Comparison of ENCODE assay signal across 18 cellular contexts in genomic region chr14:22579881-22580280, GRCh38.
"Had no signal": no experiment of that assay in that cellular context is flagged by ENCODE, and none has a peak within 500 bp of the region (broad histone marks: within the 10 kb centered on the region; RNA-seq: fewer than 3 reads in every experiment).

No MANE protein-coding gene starts in this region.

- H3K27me3 ChIP-seq: gastrocnemius medialis, right atrium auricular region, SJSA1, tibial nerve had no signal

- ATAC-seq: gastrocnemius medialis had no signal

- DNase-seq: activated CD4-positive, alpha-beta T cell treated with anti-CD3 and anti-CD28 coated beads for 1 hour; activated CD8-positive, alpha-beta memory T cell treated with anti-CD3 and anti-CD28 coated beads, Interleukin-2, amount 50 U/mL, for 48 hours; activated CD8-positive, alpha-beta T cell treated with anti-CD3 and anti-CD28 coated beads, Interleukin-2, amount 10 ng/mL, durations not matched to agents 7 days and 5 days; effector CD8-positive, alpha-beta T cell; gastrocnemius medialis; islet precursor cell; left ventricle myocardium inferior; posterior cingulate gyrus; small intestine; SW 1271; T1000 had no signal

- H3K4me1 ChIP-seq: SJSA1 had no signal

- H3K9me3 Mint-ChIP-seq: memory B cell, neural crest cell had no signal

- H3K27ac ChIP-seq: coronary artery, epithelial cell of prostate, gastrocnemius medialis, left ventricle myocardium inferior, right atrium auricular region, SJSA1, tibial nerve had no signal

- H3K4me3 ChIP-seq: coronary artery, gastrocnemius medialis, left ventricle myocardium inferior, right atrium auricular region, SJSA1, tibial nerve had no signal

- H3K27ac Mint-ChIP-seq: memory B cell had no signal

- H3K9me3 ChIP-seq: gastrocnemius medialis, left ventricle myocardium inferior, right atrium auricular region, SJSA1, tibial nerve had no signal

- H3K27me3 Mint-ChIP-seq: memory B cell had no signal

- H3K4me3 Mint-ChIP-seq: activated CD8-positive, alpha-beta T cell treated with anti-CD3 and anti-CD28 coated beads, Interleukin-2, amount 10 ng/mL, durations not matched to agents 7 days and 5 days; memory B cell; neural crest cell had no signal
